ENCODE assay signal across 1 cellular context in the genomic region with DNA sequence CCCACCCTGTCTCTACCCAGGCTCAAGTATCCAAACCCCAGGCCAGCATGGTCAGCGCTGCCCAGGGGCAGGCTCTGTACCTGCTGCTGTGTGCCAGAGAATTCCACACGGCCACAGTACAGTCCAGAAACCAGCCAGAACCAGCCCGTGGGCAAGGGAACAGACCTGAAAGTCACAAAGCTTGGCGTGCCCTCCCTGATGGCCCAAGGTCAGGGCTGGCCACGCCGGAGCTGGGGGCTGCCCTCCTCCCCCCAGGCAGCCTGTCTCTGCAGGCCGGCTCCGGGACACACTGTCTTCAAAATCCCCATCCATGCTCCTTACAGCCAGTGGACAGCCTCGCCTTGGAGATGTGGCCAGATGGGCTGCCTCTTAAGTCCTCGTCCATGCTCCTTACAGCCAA.
TF ChIP-seq lines count a peak whose summit lies in the region.

No MANE protein-coding gene starts in this region.

TF ChIP-seq in K562, 482 proteins besides CTCF, POLR2A, EP300 and RAD21 (continued from another document):
- TF ChIP-seq IFI16 (CRISPR knock-in tag; IDR thresholded peaks at IDR 0.05) = no peak
- TF ChIP-seq HDAC6 (IDR thresholded peaks at IDR 0.05; ENCODE audit: low read depth, low read length) = no peak
- TF ChIP-seq, protein P1, sequence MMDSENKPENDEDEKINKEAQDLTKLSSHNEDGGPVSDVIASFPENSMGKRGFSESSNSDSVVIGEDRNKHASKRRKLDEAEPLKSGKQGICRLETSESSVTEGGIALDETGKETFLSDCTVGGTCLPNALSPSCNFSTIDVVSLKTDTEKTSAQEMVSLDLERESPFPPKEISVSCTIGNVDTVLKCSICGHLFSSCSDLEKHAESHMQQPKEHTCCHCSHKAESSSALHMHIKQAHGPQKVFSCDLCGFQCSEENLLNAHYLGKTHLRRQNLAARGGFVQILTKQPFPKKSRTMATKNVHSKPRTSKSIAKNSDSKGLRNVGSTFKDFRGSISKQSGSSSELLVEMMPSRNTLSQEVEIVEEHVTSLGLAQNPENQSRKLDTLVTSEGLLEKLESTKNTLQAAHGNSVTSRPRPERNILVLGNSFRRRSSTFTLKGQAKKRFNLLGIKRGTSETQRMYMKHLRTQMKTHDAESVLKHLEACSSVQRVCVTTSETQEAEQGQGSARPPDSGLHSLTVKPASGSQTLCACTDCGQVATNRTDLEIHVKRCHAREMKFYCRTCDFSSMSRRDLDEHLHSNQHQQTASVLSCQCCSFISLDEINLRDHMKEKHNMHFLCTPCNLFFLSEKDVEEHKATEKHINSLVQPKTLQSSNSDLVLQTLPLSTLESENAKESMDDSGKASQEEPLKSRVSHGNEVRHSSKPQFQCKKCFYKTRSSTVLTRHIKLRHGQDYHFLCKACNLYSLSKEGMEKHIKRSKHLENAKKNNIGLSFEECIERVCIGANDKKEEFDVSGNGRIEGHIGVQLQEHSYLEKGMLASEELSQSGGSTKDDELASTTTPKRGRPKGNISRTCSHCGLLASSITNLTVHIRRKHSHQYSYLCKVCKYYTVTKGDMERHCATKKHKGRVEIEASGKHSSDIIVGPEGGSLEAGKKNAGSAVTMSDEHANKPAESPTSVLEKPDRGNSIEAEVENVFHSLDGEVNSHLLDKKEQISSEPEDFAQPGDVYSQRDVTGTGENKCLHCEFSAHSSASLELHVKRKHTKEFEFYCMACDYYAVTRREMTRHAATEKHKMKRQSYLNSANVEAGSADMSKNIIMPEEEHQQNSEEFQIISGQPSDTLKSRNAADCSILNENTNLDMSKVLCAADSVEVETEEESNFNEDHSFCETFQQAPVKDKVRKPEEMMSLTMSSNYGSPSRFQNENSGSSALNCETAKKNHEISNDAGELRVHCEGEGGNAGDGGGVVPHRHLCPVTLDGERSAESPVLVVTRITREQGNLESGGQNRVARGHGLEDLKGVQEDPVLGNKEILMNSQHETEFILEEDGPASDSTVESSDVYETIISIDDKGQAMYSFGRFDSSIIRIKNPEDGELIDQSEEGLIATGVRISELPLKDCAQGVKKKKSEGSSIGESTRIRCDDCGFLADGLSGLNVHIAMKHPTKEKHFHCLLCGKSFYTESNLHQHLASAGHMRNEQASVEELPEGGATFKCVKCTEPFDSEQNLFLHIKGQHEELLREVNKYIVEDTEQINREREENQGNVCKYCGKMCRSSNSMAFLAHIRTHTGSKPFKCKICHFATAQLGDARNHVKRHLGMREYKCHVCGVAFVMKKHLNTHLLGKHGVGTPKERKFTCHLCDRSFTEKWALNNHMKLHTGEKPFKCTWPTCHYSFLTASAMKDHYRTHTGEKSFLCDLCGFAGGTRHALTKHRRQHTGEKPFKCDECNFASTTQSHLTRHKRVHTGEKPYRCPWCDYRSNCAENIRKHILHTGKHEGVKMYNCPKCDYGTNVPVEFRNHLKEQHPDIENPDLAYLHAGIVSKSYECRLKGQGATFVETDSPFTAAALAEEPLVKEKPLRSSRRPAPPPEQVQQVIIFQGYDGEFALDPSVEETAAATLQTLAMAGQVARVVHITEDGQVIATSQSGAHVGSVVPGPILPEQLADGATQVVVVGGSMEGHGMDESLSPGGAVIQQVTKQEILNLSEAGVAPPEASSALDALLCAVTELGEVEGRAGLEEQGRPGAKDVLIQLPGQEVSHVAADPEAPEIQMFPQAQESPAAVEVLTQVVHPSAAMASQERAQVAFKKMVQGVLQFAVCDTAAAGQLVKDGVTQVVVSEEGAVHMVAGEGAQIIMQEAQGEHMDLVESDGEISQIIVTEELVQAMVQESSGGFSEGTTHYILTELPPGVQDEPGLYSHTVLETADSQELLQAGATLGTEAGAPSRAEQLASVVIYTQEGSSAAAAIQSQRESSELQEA (IDR thresholded peaks at IDR 0.05; ENCODE audit: low read depth) = no peak
- no peak for TF ChIP-seq ZNF143 (CRISPR knock-in tag; IDR thresholded peaks at IDR 0.05)
- TF ChIP-seq, protein P2, sequence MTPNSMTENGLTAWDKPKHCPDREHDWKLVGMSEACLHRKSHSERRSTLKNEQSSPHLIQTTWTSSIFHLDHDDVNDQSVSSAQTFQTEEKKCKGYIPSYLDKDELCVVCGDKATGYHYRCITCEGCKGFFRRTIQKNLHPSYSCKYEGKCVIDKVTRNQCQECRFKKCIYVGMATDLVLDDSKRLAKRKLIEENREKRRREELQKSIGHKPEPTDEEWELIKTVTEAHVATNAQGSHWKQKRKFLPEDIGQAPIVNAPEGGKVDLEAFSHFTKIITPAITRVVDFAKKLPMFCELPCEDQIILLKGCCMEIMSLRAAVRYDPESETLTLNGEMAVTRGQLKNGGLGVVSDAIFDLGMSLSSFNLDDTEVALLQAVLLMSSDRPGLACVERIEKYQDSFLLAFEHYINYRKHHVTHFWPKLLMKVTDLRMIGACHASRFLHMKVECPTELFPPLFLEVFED (CRISPR knock-in tag; conservative IDR thresholded peaks at IDR 0.05) = no peak
- TF ChIP-seq, protein P3, sequence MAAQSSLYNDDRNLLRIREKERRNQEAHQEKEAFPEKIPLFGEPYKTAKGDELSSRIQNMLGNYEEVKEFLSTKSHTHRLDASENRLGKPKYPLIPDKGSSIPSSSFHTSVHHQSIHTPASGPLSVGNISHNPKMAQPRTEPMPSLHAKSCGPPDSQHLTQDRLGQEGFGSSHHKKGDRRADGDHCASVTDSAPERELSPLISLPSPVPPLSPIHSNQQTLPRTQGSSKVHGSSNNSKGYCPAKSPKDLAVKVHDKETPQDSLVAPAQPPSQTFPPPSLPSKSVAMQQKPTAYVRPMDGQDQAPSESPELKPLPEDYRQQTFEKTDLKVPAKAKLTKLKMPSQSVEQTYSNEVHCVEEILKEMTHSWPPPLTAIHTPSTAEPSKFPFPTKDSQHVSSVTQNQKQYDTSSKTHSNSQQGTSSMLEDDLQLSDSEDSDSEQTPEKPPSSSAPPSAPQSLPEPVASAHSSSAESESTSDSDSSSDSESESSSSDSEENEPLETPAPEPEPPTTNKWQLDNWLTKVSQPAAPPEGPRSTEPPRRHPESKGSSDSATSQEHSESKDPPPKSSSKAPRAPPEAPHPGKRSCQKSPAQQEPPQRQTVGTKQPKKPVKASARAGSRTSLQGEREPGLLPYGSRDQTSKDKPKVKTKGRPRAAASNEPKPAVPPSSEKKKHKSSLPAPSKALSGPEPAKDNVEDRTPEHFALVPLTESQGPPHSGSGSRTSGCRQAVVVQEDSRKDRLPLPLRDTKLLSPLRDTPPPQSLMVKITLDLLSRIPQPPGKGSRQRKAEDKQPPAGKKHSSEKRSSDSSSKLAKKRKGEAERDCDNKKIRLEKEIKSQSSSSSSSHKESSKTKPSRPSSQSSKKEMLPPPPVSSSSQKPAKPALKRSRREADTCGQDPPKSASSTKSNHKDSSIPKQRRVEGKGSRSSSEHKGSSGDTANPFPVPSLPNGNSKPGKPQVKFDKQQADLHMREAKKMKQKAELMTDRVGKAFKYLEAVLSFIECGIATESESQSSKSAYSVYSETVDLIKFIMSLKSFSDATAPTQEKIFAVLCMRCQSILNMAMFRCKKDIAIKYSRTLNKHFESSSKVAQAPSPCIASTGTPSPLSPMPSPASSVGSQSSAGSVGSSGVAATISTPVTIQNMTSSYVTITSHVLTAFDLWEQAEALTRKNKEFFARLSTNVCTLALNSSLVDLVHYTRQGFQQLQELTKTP (IDR thresholded peaks at IDR 0.05; ENCODE audit: low read depth in 1 of 2, partially characterized antibody in 2 of 2) = no peak
- TF ChIP-seq, protein P4, sequence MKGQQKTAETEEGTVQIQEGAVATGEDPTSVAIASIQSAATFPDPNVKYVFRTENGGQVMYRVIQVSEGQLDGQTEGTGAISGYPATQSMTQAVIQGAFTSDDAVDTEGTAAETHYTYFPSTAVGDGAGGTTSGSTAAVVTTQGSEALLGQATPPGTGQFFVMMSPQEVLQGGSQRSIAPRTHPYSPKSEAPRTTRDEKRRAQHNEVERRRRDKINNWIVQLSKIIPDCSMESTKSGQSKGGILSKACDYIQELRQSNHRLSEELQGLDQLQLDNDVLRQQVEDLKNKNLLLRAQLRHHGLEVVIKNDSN (CRISPR knock-in tag; IDR thresholded peaks at IDR 0.05) = no peak
- no peak for TF ChIP-seq HDAC1 (IDR thresholded peaks at IDR 0.05)
- no peak for TF ChIP-seq RB1 (IDR thresholded peaks at IDR 0.05; ENCODE audit: low read depth)
- TF ChIP-seq XRCC5 (IDR thresholded peaks at IDR 0.05; ENCODE audit: low read depth, low read length) = no peak
- TF ChIP-seq, protein P5, sequence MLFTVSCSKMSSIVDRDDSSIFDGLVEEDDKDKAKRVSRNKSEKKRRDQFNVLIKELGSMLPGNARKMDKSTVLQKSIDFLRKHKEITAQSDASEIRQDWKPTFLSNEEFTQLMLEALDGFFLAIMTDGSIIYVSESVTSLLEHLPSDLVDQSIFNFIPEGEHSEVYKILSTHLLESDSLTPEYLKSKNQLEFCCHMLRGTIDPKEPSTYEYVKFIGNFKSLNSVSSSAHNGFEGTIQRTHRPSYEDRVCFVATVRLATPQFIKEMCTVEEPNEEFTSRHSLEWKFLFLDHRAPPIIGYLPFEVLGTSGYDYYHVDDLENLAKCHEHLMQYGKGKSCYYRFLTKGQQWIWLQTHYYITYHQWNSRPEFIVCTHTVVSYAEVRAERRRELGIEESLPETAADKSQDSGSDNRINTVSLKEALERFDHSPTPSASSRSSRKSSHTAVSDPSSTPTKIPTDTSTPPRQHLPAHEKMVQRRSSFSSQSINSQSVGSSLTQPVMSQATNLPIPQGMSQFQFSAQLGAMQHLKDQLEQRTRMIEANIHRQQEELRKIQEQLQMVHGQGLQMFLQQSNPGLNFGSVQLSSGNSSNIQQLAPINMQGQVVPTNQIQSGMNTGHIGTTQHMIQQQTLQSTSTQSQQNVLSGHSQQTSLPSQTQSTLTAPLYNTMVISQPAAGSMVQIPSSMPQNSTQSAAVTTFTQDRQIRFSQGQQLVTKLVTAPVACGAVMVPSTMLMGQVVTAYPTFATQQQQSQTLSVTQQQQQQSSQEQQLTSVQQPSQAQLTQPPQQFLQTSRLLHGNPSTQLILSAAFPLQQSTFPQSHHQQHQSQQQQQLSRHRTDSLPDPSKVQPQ (CRISPR knock-in tag; IDR thresholded peaks at IDR 0.05; ENCODE audit: borderline replicate concordance) = no peak
- TF ChIP-seq NFYB (IDR thresholded peaks at IDR 0.05; ENCODE audit: extremely low read depth, insufficient read length) = no peak
- no peak for TF ChIP-seq POU5F1 (IDR thresholded peaks at IDR 0.05; ENCODE audit: borderline replicate concordance, low read depth, low read length, partially characterized antibody)
TF ChIP-seq in K562: peak in this region for 0.
